Comparison of ENCODE assay signal across 1 cellular context in the genomic region with DNA sequence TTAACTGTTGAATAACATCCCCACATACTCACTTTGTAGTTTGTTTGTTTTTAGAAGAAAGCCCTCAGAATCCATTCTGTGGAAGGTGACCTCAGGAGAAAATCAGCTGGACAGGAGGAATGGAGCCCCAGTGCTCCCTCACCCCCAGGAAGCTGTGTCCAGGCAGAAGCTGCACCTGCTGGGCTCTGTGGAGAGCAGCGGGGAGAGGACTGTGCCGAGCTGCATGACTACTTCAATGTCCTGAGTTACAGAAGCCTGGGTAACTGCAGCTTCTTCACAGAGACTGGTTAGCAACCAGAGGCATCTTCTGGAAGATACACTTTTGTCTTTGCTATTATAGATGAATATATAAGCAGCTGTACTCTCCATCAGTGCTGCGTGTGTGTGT.
TF ChIP-seq lines count a peak whose summit lies in the region.

No MANE protein-coding gene starts in this region.

TF ChIP-seq in IMR-90, 13 proteins besides CTCF, POLR2A, EP300 and RAD21:
- TF ChIP-seq, protein P1, sequence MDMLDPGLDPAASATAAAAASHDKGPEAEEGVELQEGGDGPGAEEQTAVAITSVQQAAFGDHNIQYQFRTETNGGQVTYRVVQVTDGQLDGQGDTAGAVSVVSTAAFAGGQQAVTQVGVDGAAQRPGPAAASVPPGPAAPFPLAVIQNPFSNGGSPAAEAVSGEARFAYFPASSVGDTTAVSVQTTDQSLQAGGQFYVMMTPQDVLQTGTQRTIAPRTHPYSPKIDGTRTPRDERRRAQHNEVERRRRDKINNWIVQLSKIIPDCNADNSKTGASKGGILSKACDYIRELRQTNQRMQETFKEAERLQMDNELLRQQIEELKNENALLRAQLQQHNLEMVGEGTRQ (IDR thresholded peaks at IDR 0.05; ENCODE audit: low read depth, low read length) = no peak
- TF ChIP-seq FOS (IDR thresholded peaks at IDR 0.05; ENCODE audit: low read depth, low read length) (no peak), RCOR1 (IDR thresholded peaks at IDR 0.05; ENCODE audit: insufficient replicate concordance, low read length) (no peak), RFX5 (IDR thresholded peaks at IDR 0.05; ENCODE audit: low read depth, low read length) (no peak), NFE2L2 (IDR thresholded peaks at IDR 0.05; ENCODE audit: low read depth, low read length) (no peak), CHD1 (IDR thresholded peaks at IDR 0.05; ENCODE audit: low read depth, low read length) (no peak), MXI1 (IDR thresholded peaks at IDR 0.05; ENCODE audit: borderline replicate concordance, low read depth, low read length) (no peak), MAZ (IDR thresholded peaks at IDR 0.05; ENCODE audit: borderline replicate concordance, low read depth, low read length) (no peak)
- TF ChIP-seq, protein P2, sequence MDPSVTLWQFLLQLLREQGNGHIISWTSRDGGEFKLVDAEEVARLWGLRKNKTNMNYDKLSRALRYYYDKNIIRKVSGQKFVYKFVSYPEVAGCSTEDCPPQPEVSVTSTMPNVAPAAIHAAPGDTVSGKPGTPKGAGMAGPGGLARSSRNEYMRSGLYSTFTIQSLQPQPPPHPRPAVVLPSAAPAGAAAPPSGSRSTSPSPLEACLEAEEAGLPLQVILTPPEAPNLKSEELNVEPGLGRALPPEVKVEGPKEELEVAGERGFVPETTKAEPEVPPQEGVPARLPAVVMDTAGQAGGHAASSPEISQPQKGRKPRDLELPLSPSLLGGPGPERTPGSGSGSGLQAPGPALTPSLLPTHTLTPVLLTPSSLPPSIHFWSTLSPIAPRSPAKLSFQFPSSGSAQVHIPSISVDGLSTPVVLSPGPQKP (IDR thresholded peaks at IDR 0.05; ENCODE audit: borderline replicate concordance, low read depth, low read length) = no peak
TF ChIP-seq in IMR-90: peak in this region for 0.
